Comparison of ENCODE assay signal across 8 cellular contexts in genomic region chr1:8121261-8122159, GRCh38.
DNase-seq lines count a peak whose midpoint lies in the region; ATAC-seq and TF ChIP-seq lines count a peak whose summit lies in the region.

No MANE protein-coding gene starts in this region.

- ATAC-seq in HG02885 (IDR thresholded peaks at IDR 0.05; ENCODE audit: poor library complexity, unreplicated experiment), result no peak

- in situ Hi-C loops in G401 (cut with HindIII; ENCODE audit: low sequenced_read_pairs), result no loop called here

- no peak for TF ChIP-seq CTCF in right atrium auricular region (IDR thresholded peaks at IDR 0.05)

- DNase-seq in G401 (ENCODE audit: low spot score), result peak; percentile 62
- peak; percentile 74 for DNase-seq in right atrium auricular region (ENCODE audit: low spot score)
- DNase-seq in NCI-H524 (lab: John Stamatoyannopoulos, UW), result no peak
- DNase-seq in NCI-H1436 treated with DMSO at 0.1 percent for 48 hours (lab: John Stamatoyannopoulos, UW), result no peak
- no peak for DNase-seq in Ammon's horn (ENCODE audit: low spot score)

- peaks cover 10% of the 10 kb centered on the region for H3K4me1 Mint-ChIP-seq in activated naive CD8-positive, alpha-beta T cell (ENCODE audit: low read depth)

- peaks cover 2% of the 10 kb centered on the region for H3K36me3 Mint-ChIP-seq in activated naive CD8-positive, alpha-beta T cell

- no peaks in the 10 kb centered on the region for H3K9me3 Mint-ChIP-seq in activated naive CD8-positive, alpha-beta T cell (ENCODE audit: low read depth)

- H3K27me3 Mint-ChIP-seq in activated naive CD8-positive, alpha-beta T cell, result peaks cover 10% of the 10 kb centered on the region

- H3K4me3 Mint-ChIP-seq in activated naive CD8-positive, alpha-beta T cell, result peak overlapping the region; percentile 62

- H3K9me3 ChIP-seq in right atrium auricular region, result peaks cover 0 to 6% of the 10 kb centered on the region in 2 donors

- no peak overlapping the region for H3K27ac Mint-ChIP-seq in activated naive CD8-positive, alpha-beta T cell

- no peak overlapping the region for H3K9ac ChIP-seq in rectal smooth muscle tissue (ENCODE audit: low read length)

- peak overlapping the region; percentile 56 to 72 for H3K27ac ChIP-seq in right atrium auricular region
- peak overlapping the region; percentile 85 for H3K27ac ChIP-seq in rectal smooth muscle tissue (ENCODE audit: low read depth, low read length)

- peaks cover 0 to 36% of the 10 kb centered on the region in 2 donors for H3K4me1 ChIP-seq in right atrium auricular region
- H3K4me1 ChIP-seq in rectal smooth muscle tissue (ENCODE audit: control insufficient read depth, insufficient read depth, low read length), result peaks cover 48% of the 10 kb centered on the region

- H3K27me3 ChIP-seq in right atrium auricular region (no peaks in the 10 kb centered on the region), rectal smooth muscle tissue (ENCODE audit: control insufficient read depth, insufficient read depth, low read length) (no peaks in the 10 kb centered on the region)

- H3K36me3 ChIP-seq in right atrium auricular region (no peaks in the 10 kb centered on the region), rectal smooth muscle tissue (ENCODE audit: control insufficient read depth, insufficient read depth, low read length) (no peaks in the 10 kb centered on the region)

- H3K4me3 ChIP-seq in right atrium auricular region (no peak overlapping the region), rectal smooth muscle tissue (ENCODE audit: low read length) (peak overlapping the region; percentile 6)

Comparison
In these comparisons a context has a peak if more than half of its experiments do, and no peak if none do; other contexts are left out.
1. DNase-seq: peak in G401 (single experiment) and right atrium auricular region (single experiment); none in NCI-H524 (0 of 2), NCI-H1436 treated with DMSO at 0.1 percent for 48 hours (single experiment) and Ammon's horn (single experiment).